8 cellular contexts compared by ENCODE assay signal in genomic region chr17:21127508-21128077, GRCh38. TPM values are rescaled to one million over a fixed set of nuclear protein-coding genes. Genes with fewer than 3 reads are reported as not detected.
DNase-seq lines count a peak whose midpoint lies in the region; ATAC-seq and TF ChIP-seq lines count a peak whose summit lies in the region.

No MANE protein-coding gene starts in this region.

- peaks cover 33% of the 10 kb centered on the region for H3K4me1 Mint-ChIP-seq in activated T-cell treated with anti-CD3 and anti-CD28 coated beads, Interleukin-2, amount 50 U/mL, for 4 hours (ENCODE audit: low read depth)

- H3K4me3 ChIP-seq in adrenal gland (peak overlapping the region; percentile 0 to 97 (median 46)), left lung (peak overlapping the region; percentile 69 to 90), thyroid gland (replicated peaks in 1 of 3) (peak overlapping the region; percentile 44 to 90 (median 58))

- H3K9me3 Mint-ChIP-seq in activated T-cell treated with anti-CD3 and anti-CD28 coated beads, Interleukin-2, amount 50 U/mL, for 4 hours, result no peaks in the 10 kb centered on the region

- DNase-seq in activated T-cell treated with anti-CD3 and anti-CD28 coated beads, Interleukin-2, amount 50 U/mL, for 4 hours, result no peak
- no peak for DNase-seq in activated T-cell treated with anti-CD3 and anti-CD28 coated beads for 4 hours
- no peak for DNase-seq in adrenal gland
- DNase-seq in left lung, result no peak
- DNase-seq in thyroid gland, result no peak
- no peak for DNase-seq in NCI-H2081 (lab: John Stamatoyannopoulos, UW)
- no peak for DNase-seq in globus pallidus (ENCODE audit: low spot score)
- DNase-seq in NK-92 (lab: John Stamatoyannopoulos, UW; ENCODE audit: unreplicated experiment), result no peak

- no peaks in the 10 kb centered on the region for H3K9me3 ChIP-seq in adrenal gland (replicated peaks in 1 of 3)
- H3K9me3 ChIP-seq in left lung, result no peaks in the 10 kb centered on the region
- no peaks in the 10 kb centered on the region for H3K9me3 ChIP-seq in thyroid gland

- WGBS in adrenal gland, 4 donors, result 13 to 23% (median 18%) methylated on average over 9 of the region's 9 CpGs
- WGBS in thyroid gland, 2 donors, result 13 to 16% methylated on average over 9 of the region's 9 CpGs

- H3K27me3 ChIP-seq in adrenal gland (no peaks in the 10 kb centered on the region), left lung (no peaks in the 10 kb centered on the region), thyroid gland (no peaks in the 10 kb centered on the region)

- H3K36me3 ChIP-seq in adrenal gland (replicated peaks in 1 of 2) (no peaks in the 10 kb centered on the region), left lung (no peaks in the 10 kb centered on the region), thyroid gland (no peaks in the 10 kb centered on the region)

- TF ChIP-seq CTCF in adrenal gland (IDR thresholded peaks at IDR 0.05) (no peak), left lung (IDR thresholded peaks at IDR 0.05) (no peak), thyroid gland (IDR thresholded peaks at IDR 0.05) (no peak)

- ATAC-seq in activated T-cell treated with anti-CD3 and anti-CD28 coated beads, Interleukin-2, amount 50 U/mL, for 4 hours, result no peak
- peak; percentile 7 for ATAC-seq in left lung

- TF ChIP-seq POLR2A in adrenal gland (IDR thresholded peaks at IDR 0.05), result no peak
- no peak for TF ChIP-seq POLR2A in thyroid gland (IDR thresholded peaks at IDR 0.05)

- no peaks in the 10 kb centered on the region for H3K27me3 Mint-ChIP-seq in activated T-cell treated with anti-CD3 and anti-CD28 coated beads, Interleukin-2, amount 50 U/mL, for 4 hours (ENCODE audit: low read depth)

- H3K36me3 Mint-ChIP-seq in activated T-cell treated with anti-CD3 and anti-CD28 coated beads, Interleukin-2, amount 50 U/mL, for 4 hours (ENCODE audit: insufficient read depth), result no peaks in the 10 kb centered on the region

- peak overlapping the region; percentile 73 to 91 (median 87) for H3K27ac ChIP-seq in adrenal gland
- H3K27ac ChIP-seq in left lung, result peak overlapping the region; percentile 92 to 95
- peak overlapping the region; percentile 76 to 93 (median 83) for H3K27ac ChIP-seq in thyroid gland

- intact Hi-C loops in adrenal gland (cut with DNase I) (loop anchor here (10.0 kb wide), 1 partner anchor 117 kb away; no protein-coding TSS in a partner anchor), left lung (cut with DNase I) (no loop called here), thyroid gland (cut with DNase I) (loop anchor here (5.0 to 10.0 kb wide), 4 partner anchors 87 to 187 kb away; partner anchors contain the start of genes NATD1 and TMEM11)

- H3K4me3 Mint-ChIP-seq in activated T-cell treated with anti-CD3 and anti-CD28 coated beads, Interleukin-2, amount 50 U/mL, for 4 hours, result peak overlapping the region; percentile 96

- H3K4me1 ChIP-seq in adrenal gland (replicated peaks in 1 of 2), result peaks cover 6 to 17% of the 10 kb centered on the region in 2 donors
- H3K4me1 ChIP-seq in left lung, result peaks cover 9 to 66% of the 10 kb centered on the region in 2 donors
- peaks cover 7 to 8% of the 10 kb centered on the region in 2 donors for H3K4me1 ChIP-seq in thyroid gland

RNA-seq across cellular contexts. Expression of gene DHRS7B, which starts 0.8 kb away (rescaled TPM):
- total RNA-seq in activated T-cell treated with anti-CD3 and anti-CD28 coated beads, Interleukin-2, amount 50 U/mL, for 4 hours, result 10 to 100 TPM; 13.3 to 17.1 (median 15.8) TPM
- total RNA-seq in adrenal gland, result 10 to 100 TPM; 18.0 to 65.5 (median 31.9) TPM
- 10 to 100 TPM; 38.3 to 53.9 (median 45.4) TPM for polyA plus RNA-seq in adrenal gland
- total RNA-seq in left lung, result 10 to 100 TPM; 25.8 to 29.1 TPM
- total RNA-seq in thyroid gland, result 10 to 100 TPM; 34.1 to 74.1 (median 57.1) TPM

Comparison
In these comparisons a context has a peak if more than half of its experiments do, and no peak if none do; other contexts are left out.
1. intact Hi-C loops: an anchor here in adrenal gland (10.0 kb wide) and thyroid gland (5.0 to 10.0 kb wide); none called in left lung.